Comparison of ENCODE assay signal across 17 cellular contexts in genomic region chr4:85407546-85407945, GRCh38.
DNase-seq lines count a peak whose midpoint lies in the region; ATAC-seq and TF ChIP-seq lines count a peak whose summit lies in the region.
"Had no signal": no experiment of that assay in that cellular context is flagged by ENCODE, and none has a peak within 500 bp of the region (broad histone marks: within the 10 kb centered on the region; RNA-seq: fewer than 3 reads in every experiment).

No MANE protein-coding gene starts in this region.

- H3K4me1 ChIP-seq in smooth muscle cell (ENCODE audit: low read depth) (peaks cover 3% of the 10 kb centered on the region), upper lobe of left lung (no peaks in the 10 kb centered on the region)

- no peak overlapping the region for H3K9ac ChIP-seq in smooth muscle cell (ENCODE audit: low read depth)

- H3K4me3 ChIP-seq in astrocyte of the cerebellum (ENCODE audit: low read depth, low read length) (no peak overlapping the region), smooth muscle cell (no peak overlapping the region), upper lobe of left lung (no peak overlapping the region)
- H3K4me3 ChIP-seq: GM23338 had no signal

- H3K27ac Mint-ChIP-seq in stimulated activated effector memory CD8-positive, alpha-beta T cell treated with anti-CD3 and anti-CD28 coated beads, Interleukin-12 subunit alpha, Interleukin-12 subunit beta, amount 100 ng/mL, for 72 hours: no peak overlapping the region
- H3K27ac Mint-ChIP-seq: CD4-positive, alpha-beta memory T cell; GM23338; H9; HFFc6 had no signal

- H3K27me3 ChIP-seq in smooth muscle cell (ENCODE audit: low read depth) (no peaks in the 10 kb centered on the region), upper lobe of left lung (no peaks in the 10 kb centered on the region)

- no peak overlapping the region for H2AFZ ChIP-seq in smooth muscle cell (ENCODE audit: low read depth)
- H2AFZ ChIP-seq: GM23338 had no signal

- no peaks in the 10 kb centered on the region for H4K20me1 ChIP-seq in smooth muscle cell (ENCODE audit: low read depth)

- no peak overlapping the region for H3K27ac ChIP-seq in smooth muscle cell (ENCODE audit: low read depth)
- H3K27ac ChIP-seq in upper lobe of left lung: no peak overlapping the region

- no peaks in the 10 kb centered on the region for H3K79me2 ChIP-seq in smooth muscle cell (ENCODE audit: low read depth)

- WGBS in smooth muscle cell (ENCODE audit: low lambda C conversion rate): 68% methylated on average over 3 of the region's 3 CpGs
- 78 to 83% methylated on average over 3 of the region's 3 CpGs for WGBS in upper lobe of left lung, 2 donors

- CTCF ChIA-PET in HEK293T (lab: Yijun Ruan, JAX): interaction anchor here (0.8 kb wide), 1 partner anchor 10 kb away, joined by 3 read pairs; no protein-coding TSS in a partner anchor

- H3K36me3 Mint-ChIP-seq in stimulated activated effector memory CD8-positive, alpha-beta T cell treated with anti-CD3 and anti-CD28 coated beads, Interleukin-12 subunit alpha, Interleukin-12 subunit beta, amount 100 ng/mL, for 72 hours: no peaks in the 10 kb centered on the region
- H3K36me3 Mint-ChIP-seq: CD4-positive, alpha-beta memory T cell had no signal

- TF ChIP-seq EP300 in upper lobe of left lung (IDR thresholded peaks at IDR 0.05): no peak

- in situ Hi-C loops in astrocyte of the cerebellum (cut with HindIII; ENCODE audit: low sequenced_read_pairs): no loop called here

- no peaks in the 10 kb centered on the region for H3K9me3 ChIP-seq in smooth muscle cell (replicated peaks; ENCODE audit: low read depth)
- H3K9me3 ChIP-seq in upper lobe of left lung: no peaks in the 10 kb centered on the region

- H3K4me3 Mint-ChIP-seq in stimulated activated effector memory CD8-positive, alpha-beta T cell treated with anti-CD3 and anti-CD28 coated beads, Interleukin-12 subunit alpha, Interleukin-12 subunit beta, amount 100 ng/mL, for 72 hours: no peak overlapping the region
- H3K4me3 Mint-ChIP-seq: CD4-positive, alpha-beta memory T cell; GM23338; H9; HFFc6 had no signal

- no peak for ATAC-seq in stimulated activated effector memory CD8-positive, alpha-beta T cell treated with anti-CD3 and anti-CD28 coated beads, Interleukin-12 subunit alpha, Interleukin-12 subunit beta, amount 100 ng/mL, for 72 hours
- no peak for ATAC-seq in upper lobe of left lung (ENCODE audit: low FRiP score in 2 of 2)
- ATAC-seq: GM23338, HCT116 had no signal

- peaks cover 3% of the 10 kb centered on the region for H3F3A ChIP-seq in smooth muscle cell (ENCODE audit: low read depth)

- TF ChIP-seq POLR2A in upper lobe of left lung (IDR thresholded peaks at IDR 0.05): no peak

- peaks cover 8% of the 10 kb centered on the region for H3K9me3 Mint-ChIP-seq in stimulated activated effector memory CD8-positive, alpha-beta T cell treated with anti-CD3 and anti-CD28 coated beads, Interleukin-12 subunit alpha, Interleukin-12 subunit beta, amount 100 ng/mL, for 72 hours
- H3K9me3 Mint-ChIP-seq: GM23338, H9, HFFc6 had no signal

- DNase-seq in astrocyte of the cerebellum (ENCODE audit: low read depth) (peak; percentile 80), dermis blood vessel endothelial cell (peak; percentile 25), smooth muscle cell (lab: John Stamatoyannopoulos, UW; ENCODE audit: unreplicated experiment) (no peak), upper lobe of left lung (no peak), HEK293T (ENCODE audit: extremely low spot score) (no peak)
- DNase-seq in stimulated activated effector memory CD8-positive, alpha-beta T cell treated with anti-CD3 and anti-CD28 coated beads, Interleukin-12 subunit alpha, Interleukin-12 subunit beta, amount 100 ng/mL, for 72 hours (ENCODE audit: low spot score in 2 of 2): no peak
- DNase-seq: C1 segment of cervical spinal cord; Calu3; CD4-positive, alpha-beta memory T cell; COR-L47; DMS53; DMS79 treated with DMSO at 0.1 percent for 48 hours; GF-D8; H9; HFFc6 had no signal

- H3K4me2 ChIP-seq in smooth muscle cell: peak overlapping the region; percentile 51
- H3K4me2 ChIP-seq: GM23338 had no signal

- POLR2A ChIA-PET in HEK293T (lab: Yijun Ruan, JAX): no interaction called here

- no peak for TF ChIP-seq CTCF in astrocyte of the cerebellum (IDR thresholded peaks at IDR 0.05; ENCODE audit: low read depth, low read length, missing control alignments)
- no peak for TF ChIP-seq CTCF in smooth muscle cell (IDR thresholded peaks at IDR 0.05; ENCODE audit: borderline replicate concordance, insufficient read depth, poor library complexity, severe bottlenecking)
- no peak for TF ChIP-seq CTCF in upper lobe of left lung (IDR thresholded peaks at IDR 0.05)

- H3K4me1 Mint-ChIP-seq in stimulated activated effector memory CD8-positive, alpha-beta T cell treated with anti-CD3 and anti-CD28 coated beads, Interleukin-12 subunit alpha, Interleukin-12 subunit beta, amount 100 ng/mL, for 72 hours: no peaks in the 10 kb centered on the region
- H3K4me1 Mint-ChIP-seq: CD4-positive, alpha-beta memory T cell; GM23338; H9 had no signal

- H3K36me3 ChIP-seq in smooth muscle cell (ENCODE audit: low read depth) (no peaks in the 10 kb centered on the region), upper lobe of left lung (no peaks in the 10 kb centered on the region)

TF ChIP-seq in HEK293T, 16 proteins besides CTCF, POLR2A, EP300 and RAD21:
- TF ChIP-seq BHLHE40 (IDR thresholded peaks at IDR 0.05; ENCODE audit: borderline replicate concordance): no peak
- no peak for TF ChIP-seq CTBP1 (IDR thresholded peaks at IDR 0.05; ENCODE audit: borderline replicate concordance)
- no peak for TF ChIP-seq HDGF (IDR thresholded peaks at IDR 0.05; ENCODE audit: borderline replicate concordance)
- TF ChIP-seq NFRKB (IDR thresholded peaks at IDR 0.05): no peak
- no peak for TF ChIP-seq ELF4 (IDR thresholded peaks at IDR 0.05)
- TF ChIP-seq SUZ12 (IDR thresholded peaks at IDR 0.05): no peak
- TF ChIP-seq ZNF384 (IDR thresholded peaks at IDR 0.05): no peak
- TF ChIP-seq L3MBTL2 (conservative IDR thresholded peaks at IDR 0.05): no peak
- no peak for TF ChIP-seq FOXK2 (IDR thresholded peaks at IDR 0.05)
- no peak for TF ChIP-seq ARNT (IDR thresholded peaks at IDR 0.05)
- TF ChIP-seq FOXA1 (IDR thresholded peaks at IDR 0.05): no peak
- TF ChIP-seq TARDBP (IDR thresholded peaks at IDR 0.05): no peak
- TF ChIP-seq SP1 (IDR thresholded peaks at IDR 0.05): no peak

Comparison
In these comparisons a context has a peak if more than half of its experiments do, and no peak if none do; other contexts are left out.
1. DNase-seq: peak in astrocyte of the cerebellum (single experiment) and dermis blood vessel endothelial cell (single experiment); none in smooth muscle cell (single experiment), stimulated activated effector memory CD8-positive, alpha-beta T cell treated with anti-CD3 and anti-CD28 coated beads, Interleukin-12 subunit alpha, Interleukin-12 subunit beta, amount 100 ng/mL, for 72 hours (0 of 2), upper lobe of left lung (0 of 2) and HEK293T (single experiment).